28 cellular contexts compared by ENCODE assay signal in the genomic region with DNA sequence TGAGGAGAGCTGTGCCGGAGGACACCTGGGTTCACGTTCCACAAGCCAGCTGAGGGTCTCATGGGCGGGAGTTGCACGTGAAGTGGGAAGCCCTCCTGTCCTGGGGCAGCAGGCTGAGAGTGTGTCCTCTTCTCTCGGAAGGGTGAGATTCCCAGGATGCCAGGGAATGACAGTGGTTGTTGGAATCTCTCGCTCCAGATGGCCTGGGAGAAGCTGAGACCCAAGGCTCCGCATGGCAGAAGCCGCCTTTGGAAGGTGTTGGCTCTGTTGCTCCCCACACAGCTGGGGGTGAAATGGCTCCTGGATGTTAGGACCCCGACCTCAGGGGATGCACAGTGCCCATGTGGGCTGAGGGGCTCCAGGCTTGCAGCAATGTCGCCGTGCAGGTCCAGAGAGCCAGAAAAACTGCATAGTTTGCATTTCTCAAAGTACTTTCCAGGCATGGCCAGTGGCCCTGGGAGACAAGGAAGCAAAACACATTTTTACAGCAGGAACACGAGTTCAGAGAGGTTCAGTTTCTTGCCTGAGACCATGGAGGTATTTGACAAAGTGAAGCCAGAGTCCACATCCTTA.
"Had no signal": no experiment of that assay in that cellular context is flagged by ENCODE, and none has a peak within 500 bp of the region (broad histone marks: within the 10 kb centered on the region; RNA-seq: fewer than 3 reads in every experiment).

No MANE protein-coding gene starts in this region.

- H3K79me2 ChIP-seq: parathyroid adenoma had no signal

- H3K36me3 ChIP-seq: colonic mucosa, esophagus squamous epithelium, prostate gland, right atrium auricular region, sigmoid colon, tibial artery, upper lobe of right lung, uterus had no signal

- H3K27ac Mint-ChIP-seq: dendritic cell treated with granulocyte-macrophage colony-stimulating factor and Interleukin-4, amounts not matched to agents 40 ng/mL and 50 ng/mL, for 4 days; stimulated activated effector memory CD8-positive, alpha-beta T cell treated with anti-CD3 and anti-CD28 coated beads, Interleukin-12 subunit alpha, Interleukin-12 subunit beta, amount 100 ng/mL, for 72 hours had no signal

- H3K9me3 Mint-ChIP-seq: central memory CD8-positive, alpha-beta T cell; dendritic cell treated with granulocyte-macrophage colony-stimulating factor and Interleukin-4, amounts not matched to agents 40 ng/mL and 50 ng/mL, for 4 days; naive thymus-derived CD8-positive, alpha-beta T cell; stimulated activated effector memory CD8-positive, alpha-beta T cell treated with anti-CD3 and anti-CD28 coated beads, Interleukin-12 subunit alpha, Interleukin-12 subunit beta, amount 100 ng/mL, for 72 hours had no signal

- H3K4me1 Mint-ChIP-seq: central memory CD8-positive, alpha-beta T cell; naive thymus-derived CD8-positive, alpha-beta T cell; stimulated activated effector memory CD8-positive, alpha-beta T cell treated with anti-CD3 and anti-CD28 coated beads, Interleukin-12 subunit alpha, Interleukin-12 subunit beta, amount 100 ng/mL, for 72 hours had no signal

- FAIRE-seq: endothelial cell of umbilical vein, kidney had no signal

- H3K9me3 ChIP-seq: colonic mucosa, esophagus squamous epithelium, prostate gland, sigmoid colon, testis, tibial artery, upper lobe of right lung, uterus had no signal

- H3K4me3 ChIP-seq: colonic mucosa, esophagus squamous epithelium, prostate gland, right atrium auricular region, sigmoid colon, testis, tibial artery, upper lobe of right lung, uterus had no signal

- H3K27ac ChIP-seq: colonic mucosa, esophagus squamous epithelium, parathyroid adenoma, prostate gland, right atrium auricular region, sigmoid colon, testis, tibial artery, upper lobe of right lung, uterus had no signal

- H3K27me3 ChIP-seq: colonic mucosa, right atrium auricular region, sigmoid colon, testis, upper lobe of right lung, uterus had no signal

- H3K27me3 Mint-ChIP-seq: dendritic cell treated with granulocyte-macrophage colony-stimulating factor and Interleukin-4, amounts not matched to agents 40 ng/mL and 50 ng/mL, for 4 days had no signal

- H2AFZ ChIP-seq: parathyroid adenoma had no signal

- DNase-seq: colonic mucosa; effector memory CD4-positive, alpha-beta T cell; esophagus squamous epithelium; foreskin melanocyte; glutamatergic neuron; hypothalamus; kidney; mesenchymal stem cell; naive thymus-derived CD8-positive, alpha-beta T cell; nephron progenitor cell; occipital lobe; sigmoid colon; stimulated activated CD4-positive, alpha-beta T cell treated with anti-CD3 and anti-CD28 coated beads, Interleukin-2, amount 100 ng/mL, for 24 hours; stimulated activated CD4-positive, alpha-beta T cell treated with anti-CD3 and anti-CD28 coated beads, Interleukin-4, amount 100 ng/mL, for 24 hours; stimulated activated naive CD8-positive, alpha-beta T cell treated with anti-CD3 and anti-CD28 coated beads, Interleukin-15, Interleukin-2, amounts not matched to agents 100 U/mL and 50 U/mL, for 24 hours; substantia nigra; testis; tibial artery; upper lobe of right lung; uterus had no signal

- H3K36me3 Mint-ChIP-seq: naive thymus-derived CD8-positive, alpha-beta T cell; stimulated activated effector memory CD8-positive, alpha-beta T cell treated with anti-CD3 and anti-CD28 coated beads, Interleukin-12 subunit alpha, Interleukin-12 subunit beta, amount 100 ng/mL, for 72 hours had no signal

- H3K4me1 ChIP-seq: colonic mucosa, esophagus squamous epithelium, parathyroid adenoma, prostate gland, right atrium auricular region, sigmoid colon, testis, tibial artery, upper lobe of right lung, uterus had no signal

- H3K4me3 Mint-ChIP-seq: central memory CD8-positive, alpha-beta T cell; dendritic cell treated with granulocyte-macrophage colony-stimulating factor and Interleukin-4, amounts not matched to agents 40 ng/mL and 50 ng/mL, for 4 days; naive thymus-derived CD8-positive, alpha-beta T cell; stimulated activated effector memory CD8-positive, alpha-beta T cell treated with anti-CD3 and anti-CD28 coated beads, Interleukin-12 subunit alpha, Interleukin-12 subunit beta, amount 100 ng/mL, for 72 hours had no signal

- ATAC-seq: left lobe of liver; naive thymus-derived CD8-positive, alpha-beta T cell; stimulated activated effector memory CD8-positive, alpha-beta T cell treated with anti-CD3 and anti-CD28 coated beads, Interleukin-12 subunit alpha, Interleukin-12 subunit beta, amount 100 ng/mL, for 72 hours; stimulated activated naive CD8-positive, alpha-beta T cell treated with anti-CD3 and anti-CD28 coated beads, Interleukin-15, Interleukin-2, amounts not matched to agents 100 U/mL and 50 U/mL, for 24 hours had no signal
